8 cellular contexts compared by ENCODE assay signal in the genomic region with DNA sequence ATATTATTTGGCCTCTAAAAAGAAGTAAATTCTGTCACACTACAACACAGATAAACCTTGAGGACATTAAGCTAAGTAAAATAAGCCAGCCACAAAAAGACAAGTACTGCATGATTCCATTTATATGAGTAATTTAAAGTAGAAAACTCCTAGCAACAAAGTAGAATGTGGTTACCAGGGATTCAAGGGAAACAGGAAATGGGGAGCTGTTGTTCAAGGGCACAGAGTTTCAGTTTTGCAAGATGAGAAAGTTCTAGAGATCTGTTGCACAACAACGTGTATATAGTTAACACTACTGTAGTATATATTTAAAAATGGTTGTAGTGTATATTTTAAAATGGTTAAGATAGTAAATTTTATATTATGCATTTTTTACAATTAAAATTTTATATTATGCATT. TPM values are rescaled to one million over a fixed set of nuclear protein-coding genes. Genes with fewer than 3 reads are reported as not detected.
DNase-seq lines count a peak whose midpoint lies in the region; ATAC-seq and TF ChIP-seq lines count a peak whose summit lies in the region.

No MANE protein-coding gene starts in this region.

- no peak overlapping the region for H3K9ac ChIP-seq in colonic mucosa (ENCODE audit: low read depth in 2 of 2, low read length in 2 of 2)

- peak; percentile 70 for ATAC-seq in naive thymus-derived CD4-positive, alpha-beta T cell
- ATAC-seq in HG02852 (IDR thresholded peaks at IDR 0.05; ENCODE audit: unreplicated experiment): no peak

- DNase-seq in CD8-positive, alpha-beta memory T cell: peak in 1 of 5 donors; percentile 4
- DNase-seq in MV-4-11 (lab: John Stamatoyannopoulos, UW): peak; percentile 96
- DNase-seq in central memory CD4-positive, alpha-beta T cell: peak; percentile 39
- DNase-seq in naive thymus-derived CD4-positive, alpha-beta T cell: peak in 7 of 9 donors; percentile 20 to 53 (median 30)
- DNase-seq in colonic mucosa: no peak
- no peak for DNase-seq in NCI-H748 treated with DMSO at 0.1 percent for 48 hours (lab: John Stamatoyannopoulos, UW)
- no peak for DNase-seq in testis

- H3K27ac ChIP-seq in CD8-positive, alpha-beta memory T cell (ENCODE audit: low read depth, low read length): no peak overlapping the region
- H3K27ac ChIP-seq in naive thymus-derived CD4-positive, alpha-beta T cell (ENCODE audit: low read depth, low read length): peak overlapping the region; percentile 56
- H3K27ac ChIP-seq in colonic mucosa: no peak overlapping the region
- no peak overlapping the region for H3K27ac ChIP-seq in testis

- peaks cover 8 to 84% (median 30%) of the 10 kb centered on the region in 3 donors for H3K36me3 Mint-ChIP-seq in CD8-positive, alpha-beta memory T cell
- H3K36me3 Mint-ChIP-seq in naive thymus-derived CD4-positive, alpha-beta T cell: peaks cover 7 to 66% (median 44%) of the 10 kb centered on the region in 5 donors

- H3K27me3 ChIP-seq in CD8-positive, alpha-beta memory T cell (ENCODE audit: insufficient read depth, low read length, poor library complexity, severe bottlenecking): no peaks in the 10 kb centered on the region
- H3K27me3 ChIP-seq in naive thymus-derived CD4-positive, alpha-beta T cell (ENCODE audit: control insufficient read depth in 2 of 2, insufficient read depth in 2 of 2, low read length in 2 of 2): no peaks in the 10 kb centered on the region
- H3K27me3 ChIP-seq in colonic mucosa: no peaks in the 10 kb centered on the region
- H3K27me3 ChIP-seq in testis: no peaks in the 10 kb centered on the region

- intact Hi-C loops in naive thymus-derived CD4-positive, alpha-beta T cell (cut with micrococcal nuclease): loop anchor here (1.0 to 10.0 kb wide), 7 partner anchors 25 to 491 kb away; partner anchors contain the start of genes SEC31A (in 2 of the 2), COPS4 (in 1 of the 2), HNRNPD (in 1 of the 2) and LIN54 (in 1 of the 2)
- intact Hi-C loops in colonic mucosa (cut with DNase I): no loop called here
- intact Hi-C loops in testis (cut with DNase I; ENCODE audit: low total_unique reads): no loop called here

- no peaks in the 10 kb centered on the region for H3K9me3 Mint-ChIP-seq in CD8-positive, alpha-beta memory T cell
- no peaks in the 10 kb centered on the region for H3K9me3 Mint-ChIP-seq in naive thymus-derived CD4-positive, alpha-beta T cell

- peaks cover 12% of the 10 kb centered on the region for H3K4me1 ChIP-seq in CD8-positive, alpha-beta memory T cell (ENCODE audit: insufficient read depth, low read length)
- H3K4me1 ChIP-seq in naive thymus-derived CD4-positive, alpha-beta T cell (ENCODE audit: control insufficient read depth in 2 of 2, insufficient read depth in 2 of 2, low read length in 2 of 2): peaks cover 13 to 19% of the 10 kb centered on the region in 2 donors
- H3K4me1 ChIP-seq in colonic mucosa (no peaks in the 10 kb centered on the region), testis (no peaks in the 10 kb centered on the region)

- H3K4me3 Mint-ChIP-seq in CD8-positive, alpha-beta memory T cell: peak overlapping the region in 5 of 7 donors; percentile 35 to 50 (median 46)
- peak overlapping the region in 9 of 10 donors; percentile 33 to 79 (median 63) for H3K4me3 Mint-ChIP-seq in naive thymus-derived CD4-positive, alpha-beta T cell

- H3K4me3 ChIP-seq in CD8-positive, alpha-beta memory T cell (ENCODE audit: low read length): no peak overlapping the region
- H3K4me3 ChIP-seq in naive thymus-derived CD4-positive, alpha-beta T cell (ENCODE audit: low read length): no peak overlapping the region
- H3K4me3 ChIP-seq in colonic mucosa (no peak overlapping the region), testis (no peak overlapping the region)

- 23 to 28% methylated on average over 1 of the region's 1 CpG for WGBS in testis, 2 donors

- H3K36me3 ChIP-seq in CD8-positive, alpha-beta memory T cell (ENCODE audit: insufficient read depth, low read length): peaks cover 10% of the 10 kb centered on the region
- H3K36me3 ChIP-seq in naive thymus-derived CD4-positive, alpha-beta T cell (ENCODE audit: control insufficient read depth in 2 of 3, insufficient read depth in 3 of 3, low read length in 3 of 3): peaks cover 8 to 47% (median 36%) of the 10 kb centered on the region in 3 experiments
- peaks cover 3% of the 10 kb centered on the region for H3K36me3 ChIP-seq in colonic mucosa
- no peaks in the 10 kb centered on the region for H3K36me3 ChIP-seq in testis (ENCODE audit: low read depth, missing control alignments)

- H3K27me3 Mint-ChIP-seq in CD8-positive, alpha-beta memory T cell: peaks cover 0 to 1% of the 10 kb centered on the region in 2 donors
- no peaks in the 10 kb centered on the region for H3K27me3 Mint-ChIP-seq in naive thymus-derived CD4-positive, alpha-beta T cell

- peaks cover 9 to 35% (median 32%) of the 10 kb centered on the region in 3 donors for H3K4me1 Mint-ChIP-seq in CD8-positive, alpha-beta memory T cell
- peaks cover 19 to 43% (median 33%) of the 10 kb centered on the region in 7 donors for H3K4me1 Mint-ChIP-seq in naive thymus-derived CD4-positive, alpha-beta T cell

- TF ChIP-seq CTCF in colonic mucosa (IDR thresholded peaks at IDR 0.05): no peak
- no peak for TF ChIP-seq CTCF in testis (IDR thresholded peaks at IDR 0.05)

- POLR2A ChIA-PET in CD8-positive, alpha-beta memory T cell (lab: Charles Lee): no interaction called here
- POLR2A ChIA-PET in naive thymus-derived CD4-positive, alpha-beta T cell (lab: Charles Lee): interaction anchor here (1.5 to 1.8 kb wide), 2 partner anchors 21 to 35 kb away, joined by 6 to 10 read pairs; partner anchors contain the start of gene THAP9

- no peaks in the 10 kb centered on the region for H3K9me3 ChIP-seq in CD8-positive, alpha-beta memory T cell (ENCODE audit: low read length)
- no peaks in the 10 kb centered on the region for H3K9me3 ChIP-seq in naive thymus-derived CD4-positive, alpha-beta T cell (ENCODE audit: control insufficient read depth in 2 of 3, low read length in 3 of 3)
- no peaks in the 10 kb centered on the region for H3K9me3 ChIP-seq in colonic mucosa
- no peaks in the 10 kb centered on the region for H3K9me3 ChIP-seq in testis

- TF ChIP-seq POLR2A in testis (IDR thresholded peaks at IDR 0.05): no peak

- H3K27ac Mint-ChIP-seq in CD8-positive, alpha-beta memory T cell: peak overlapping the region in 7 of 8 donors; percentile 68 to 93 (median 84)
- peak overlapping the region; percentile 44 to 94 (median 86) for H3K27ac Mint-ChIP-seq in naive thymus-derived CD4-positive, alpha-beta T cell

- CTCF ChIA-PET in CD8-positive, alpha-beta memory T cell (lab: Charles Lee): interaction anchor here (0.8 kb wide), 1 partner anchor 9 kb away, joined by 3 read pairs; no protein-coding TSS in a partner anchor
- CTCF ChIA-PET in naive thymus-derived CD4-positive, alpha-beta T cell (lab: Charles Lee): no interaction called here

RNA-seq across cellular contexts. Expression of gene SEC31A, which starts 25.4 kb away (rescaled TPM):
- 100 to 1,000 TPM in 1 of 2 experiments, 10 to 100 TPM in 1; 87.3 to 100 TPM for total RNA-seq in CD8-positive, alpha-beta memory T cell
- polyA plus RNA-seq in CD8-positive, alpha-beta memory T cell: 129 TPM
- total RNA-seq in naive thymus-derived CD4-positive, alpha-beta T cell: 100 to 1,000 TPM; 137 to 168 (median 149) TPM
- polyA plus RNA-seq in naive thymus-derived CD4-positive, alpha-beta T cell: 100 to 1,000 TPM; 130 to 136 TPM
- 100 to 1,000 TPM; 158 to 188 TPM for total RNA-seq in colonic mucosa
- total RNA-seq in testis: 100 to 1,000 TPM; 168 to 191 TPM
- polyA plus RNA-seq in testis (ENCODE audit: insufficient read depth, low read depth, low replicate concordance): 131 TPM

RNA-seq across cellular contexts. Expression of gene THAP9, which starts 34.9 kb away (rescaled TPM):
- total RNA-seq in CD8-positive, alpha-beta memory T cell: 1 to 10 TPM; 1.6 to 2.3 TPM
- polyA plus RNA-seq in CD8-positive, alpha-beta memory T cell: 2.0 TPM
- total RNA-seq in naive thymus-derived CD4-positive, alpha-beta T cell: 1 to 10 TPM; 2.2 to 4.9 (median 4.4) TPM
- 1 to 10 TPM; 1.7 to 2.7 TPM for polyA plus RNA-seq in naive thymus-derived CD4-positive, alpha-beta T cell
- 1 to 10 TPM; 3.5 to 4.6 TPM for total RNA-seq in colonic mucosa
- total RNA-seq in testis: 10 to 100 TPM; 21.7 to 29.0 TPM
- 18.0 TPM for polyA plus RNA-seq in testis (ENCODE audit: insufficient read depth, low read depth, low replicate concordance)

Comparison
In these comparisons a context has a peak if more than half of its experiments do, and no peak if none do; other contexts are left out.
1. DNase-seq: peak in MV-4-11 (single experiment), central memory CD4-positive, alpha-beta T cell (single experiment) and naive thymus-derived CD4-positive, alpha-beta T cell (7 of 9); none in colonic mucosa (single experiment), NCI-H748 treated with DMSO at 0.1 percent for 48 hours (single experiment) and testis (single experiment).
2. intact Hi-C loops: an anchor here in naive thymus-derived CD4-positive, alpha-beta T cell (1.0 to 10.0 kb wide); none called in colonic mucosa and testis.